ENCODE assay signal across 2 cellular contexts in the genomic region with DNA sequence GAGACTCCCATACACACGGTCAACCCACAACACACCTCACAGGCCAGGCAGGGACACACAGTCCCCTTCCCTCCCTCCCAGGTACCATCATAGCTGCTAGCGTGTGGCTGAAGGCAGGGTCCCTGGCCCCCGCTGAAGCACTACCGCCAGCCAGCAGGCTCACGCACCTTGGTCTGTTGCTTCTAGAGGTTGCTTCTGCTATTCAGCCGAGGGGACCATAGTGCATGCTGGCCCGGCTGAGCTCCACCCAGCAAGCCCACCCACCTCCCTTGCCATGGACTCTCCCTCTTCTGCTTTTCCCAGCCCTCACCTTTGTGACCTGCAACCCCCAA. TPM values are rescaled to one million over a fixed set of nuclear protein-coding genes. Genes with fewer than 3 reads are reported as not detected.
"Had no signal": no experiment of that assay in that cellular context is flagged by ENCODE, and none has a peak within 500 bp of the region (broad histone marks: within the 10 kb centered on the region; RNA-seq: fewer than 3 reads in every experiment).

No MANE protein-coding gene starts in this region.

RNA-seq across cellular contexts. Expression of a gene that starts 38.0 kb away (rescaled TPM):
- total RNA-seq: G401, GM12878 had no signal
- polyA plus RNA-seq: GM12878 had no signal

RNA-seq across cellular contexts. Expression of a gene that starts 46.7 kb away (rescaled TPM):
- total RNA-seq: G401, GM12878 had no signal
- polyA plus RNA-seq: GM12878 had no signal
